ENCODE assay signal across 8 cellular contexts in the genomic region with DNA sequence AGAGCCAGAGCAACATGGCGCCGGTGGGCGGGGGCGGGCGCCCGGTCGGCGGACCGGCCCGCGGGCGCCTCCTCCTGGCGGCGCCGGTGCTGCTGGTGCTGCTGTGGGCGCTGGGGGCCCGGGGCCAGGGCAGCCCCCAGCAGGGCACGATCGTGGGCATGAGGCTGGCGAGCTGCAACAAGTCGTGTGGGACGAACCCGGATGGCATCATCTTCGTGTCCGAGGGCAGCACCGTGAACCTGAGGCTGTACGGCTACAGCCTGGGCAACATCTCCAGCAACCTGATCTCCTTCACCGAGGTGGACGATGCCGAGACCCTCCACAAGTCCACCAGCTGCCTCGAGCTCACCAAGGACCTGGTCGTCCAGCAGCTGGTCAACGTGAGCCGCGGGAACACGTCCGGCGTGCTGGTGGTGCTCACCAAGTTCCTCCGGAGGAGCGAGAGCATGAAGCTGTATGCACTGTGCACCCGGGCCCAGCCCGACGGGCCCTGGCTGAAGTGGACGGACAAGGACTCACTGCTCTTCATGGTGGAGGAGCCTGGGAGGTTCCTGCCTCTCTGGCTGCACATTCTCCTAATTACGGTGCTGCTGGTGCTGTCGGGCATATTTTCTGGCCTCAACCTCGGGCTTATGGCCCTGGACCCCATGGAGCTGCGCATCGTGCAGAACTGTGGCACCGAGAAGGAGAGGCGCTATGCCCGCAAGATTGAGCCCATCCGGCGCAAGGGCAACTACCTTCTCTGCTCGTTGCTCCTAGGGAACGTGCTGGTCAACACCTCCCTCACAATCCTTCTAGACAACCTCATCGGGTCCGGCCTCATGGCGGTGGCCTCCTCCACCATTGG. TPM values are rescaled to one million over a fixed set of nuclear protein-coding genes. Genes with fewer than 3 reads are reported as not detected.
DNase-seq lines count a peak whose midpoint lies in the region; ATAC-seq and TF ChIP-seq lines count a peak whose summit lies in the region.

No MANE protein-coding gene starts in this region.

- H3K36me3 ChIP-seq in CD8-positive, alpha-beta memory T cell (ENCODE audit: insufficient read depth, low read length) = no peaks in the 10 kb centered on the region
- H3K36me3 ChIP-seq in iPS-15b (ENCODE audit: control insufficient read depth, insufficient read depth, low read length) (no peaks in the 10 kb centered on the region), smooth muscle cell (ENCODE audit: low read depth) (no peaks in the 10 kb centered on the region)

- peak; percentile 52 for TF ChIP-seq CTCF in smooth muscle cell (IDR thresholded peaks at IDR 0.05; ENCODE audit: borderline replicate concordance, insufficient read depth, poor library complexity, severe bottlenecking)

- peak; percentile 14 for ATAC-seq in GM19438 (IDR thresholded peaks at IDR 0.05; ENCODE audit: low read depth, unreplicated experiment)

- CTCF ChIA-PET in CD8-positive, alpha-beta memory T cell (lab: Charles Lee) = interaction anchor here (0.7 to 4.5 kb wide), 24 partner anchors 8 to 207 kb away, joined by 3 to 36 read pairs (median 5); partner anchors contain the start of genes ANKRD39 and CNNM3

- H3K4me1 Mint-ChIP-seq in CD8-positive, alpha-beta memory T cell = peaks cover 46 to 68% (median 55%) of the 10 kb centered on the region in 3 donors

- peaks cover 0 to 1% of the 10 kb centered on the region in 2 donors for H3K27me3 Mint-ChIP-seq in CD8-positive, alpha-beta memory T cell

- WGBS in smooth muscle cell (ENCODE audit: low lambda C conversion rate) = 59% methylated on average over 43 of the region's 59 CpGs

- H3K9ac ChIP-seq in iPS-15b (ENCODE audit: low read depth, low read length) = peak overlapping the region; percentile 16
- H3K9ac ChIP-seq in smooth muscle cell (ENCODE audit: low read depth) = peak overlapping the region; percentile 27

- peak overlapping the region; percentile 76 for H3K27ac ChIP-seq in CD8-positive, alpha-beta memory T cell (ENCODE audit: low read depth, low read length)
- no peak overlapping the region for H3K27ac ChIP-seq in smooth muscle cell (ENCODE audit: low read depth)

- DNase-seq in CD8-positive, alpha-beta memory T cell = peak in 1 of 5 donors; percentile 86
- peak; percentile 52 for DNase-seq in activated naive CD8-positive, alpha-beta T cell treated with anti-CD3 and anti-CD28 coated beads, Interleukin-2, amount 50 U/mL, for 16 hours (ENCODE audit: low read depth, low spot score)
- DNase-seq in smooth muscle cell (lab: John Stamatoyannopoulos, UW; ENCODE audit: unreplicated experiment) (no peak), SKM-1 (lab: John Stamatoyannopoulos, UW; ENCODE audit: unreplicated experiment) (no peak), GDM1 (lab: John Stamatoyannopoulos, UW) (no peak)

- H3K9me3 ChIP-seq in CD8-positive, alpha-beta memory T cell (ENCODE audit: low read length) = no peaks in the 10 kb centered on the region
- H3K9me3 ChIP-seq in iPS-15b (ENCODE audit: control insufficient read depth, insufficient read depth, low read length) (no peaks in the 10 kb centered on the region), smooth muscle cell (replicated peaks; ENCODE audit: low read depth) (no peaks in the 10 kb centered on the region)

- no peak for TF ChIP-seq EP300 in Ishikawa (IDR thresholded peaks at IDR 0.05; ENCODE audit: borderline replicate concordance)

- H3K9me3 Mint-ChIP-seq in CD8-positive, alpha-beta memory T cell = no peaks in the 10 kb centered on the region

- peak overlapping the region; percentile 94 for H3K4me2 ChIP-seq in smooth muscle cell

- H3K36me3 Mint-ChIP-seq in CD8-positive, alpha-beta memory T cell = no peaks in the 10 kb centered on the region

- POLR2A ChIA-PET in CD8-positive, alpha-beta memory T cell (lab: Charles Lee) = interaction anchor here (1.0 to 2.7 kb wide), 5 partner anchors 12 to 124 kb away, joined by 3 to 10 read pairs (median 4); partner anchors contain the start of genes ANKRD39, CNNM3 and LMAN2L

- H3K4me3 ChIP-seq in CD8-positive, alpha-beta memory T cell (ENCODE audit: low read length) = peak overlapping the region; percentile 91
- H3K4me3 ChIP-seq in iPS-15b (ENCODE audit: low read depth, low read length) = peak overlapping the region; percentile 83
- peak overlapping the region; percentile 53 for H3K4me3 ChIP-seq in smooth muscle cell

- peak overlapping the region; percentile 79 to 92 (median 84) for H3K4me3 Mint-ChIP-seq in CD8-positive, alpha-beta memory T cell

- H3F3A ChIP-seq in smooth muscle cell (ENCODE audit: low read depth) = no peaks in the 10 kb centered on the region

- H4K20me1 ChIP-seq in smooth muscle cell (ENCODE audit: low read depth) = peaks cover 25% of the 10 kb centered on the region

- H3K27me3 ChIP-seq in CD8-positive, alpha-beta memory T cell (ENCODE audit: insufficient read depth, low read length, poor library complexity, severe bottlenecking) = no peaks in the 10 kb centered on the region
- H3K27me3 ChIP-seq in iPS-15b (ENCODE audit: control insufficient read depth, insufficient read depth, low read length) = peaks cover 3% of the 10 kb centered on the region
- H3K27me3 ChIP-seq in smooth muscle cell (ENCODE audit: low read depth) = no peaks in the 10 kb centered on the region

- peaks cover 33% of the 10 kb centered on the region for H3K79me2 ChIP-seq in smooth muscle cell (ENCODE audit: low read depth)

- TF ChIP-seq RAD21 in Ishikawa (IDR thresholded peaks at IDR 0.05; ENCODE audit: low read depth) = peak; percentile 24; the same call in 1 of the 2 replicates

- H3K27ac Mint-ChIP-seq in CD8-positive, alpha-beta memory T cell = peak overlapping the region; percentile 24 to 88 (median 78)

- peaks cover 53% of the 10 kb centered on the region for H3K4me1 ChIP-seq in CD8-positive, alpha-beta memory T cell (ENCODE audit: insufficient read depth, low read length)
- peaks cover 12% of the 10 kb centered on the region for H3K4me1 ChIP-seq in iPS-15b (ENCODE audit: control insufficient read depth, insufficient read depth, low read length)
- peaks cover 43% of the 10 kb centered on the region for H3K4me1 ChIP-seq in smooth muscle cell (ENCODE audit: low read depth)

- H2AFZ ChIP-seq in smooth muscle cell (ENCODE audit: low read depth) = no peak overlapping the region

TF ChIP-seq in Ishikawa, 13 proteins besides CTCF, POLR2A, EP300 and RAD21:
- TF ChIP-seq MAX (IDR thresholded peaks at IDR 0.05) (no peak), CREB1 (IDR thresholded peaks at IDR 0.05; ENCODE audit: low read depth) (no peak), TCF12 (IDR thresholded peaks at IDR 0.05; ENCODE audit: low read depth) (no peak), ZBTB7A (IDR thresholded peaks at IDR 0.05; ENCODE audit: low read depth) (peak; percentile 90; the same call in 1 of the 2 replicates), REST (IDR thresholded peaks at IDR 0.05; ENCODE audit: low read depth) (no peak), NFIC (IDR thresholded peaks at IDR 0.05) (no peak), EGR1 (IDR thresholded peaks at IDR 0.05) (no peak), TAF1 (IDR thresholded peaks at IDR 0.05; ENCODE audit: low read depth) (no peak), YY1 (IDR thresholded peaks at IDR 0.05; ENCODE audit: low read depth) (peak; percentile 70), FOXM1 (IDR thresholded peaks at IDR 0.05; ENCODE audit: borderline replicate concordance, low read depth) (no peak)
- TF ChIP-seq, protein P1, sequence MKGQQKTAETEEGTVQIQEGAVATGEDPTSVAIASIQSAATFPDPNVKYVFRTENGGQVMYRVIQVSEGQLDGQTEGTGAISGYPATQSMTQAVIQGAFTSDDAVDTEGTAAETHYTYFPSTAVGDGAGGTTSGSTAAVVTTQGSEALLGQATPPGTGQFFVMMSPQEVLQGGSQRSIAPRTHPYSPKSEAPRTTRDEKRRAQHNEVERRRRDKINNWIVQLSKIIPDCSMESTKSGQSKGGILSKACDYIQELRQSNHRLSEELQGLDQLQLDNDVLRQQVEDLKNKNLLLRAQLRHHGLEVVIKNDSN (IDR thresholded peaks at IDR 0.05) = no peak
TF ChIP-seq in Ishikawa: peak in this region for 2.

RNA-seq across cellular contexts. Expression of gene CNNM4, which starts 0.5 kb away (rescaled TPM):
- total RNA-seq in CD8-positive, alpha-beta memory T cell = 1 to 10 TPM; 6.9 to 7.2 TPM
- polyA plus RNA-seq in CD8-positive, alpha-beta memory T cell = 4.1 TPM
- total RNA-seq in smooth muscle cell = 4.4 and 7.2 TPM in 2 replicates
- polyA plus RNA-seq in smooth muscle cell = 9.3 and 10.1 TPM in 2 replicates

RNA-seq across cellular contexts. Expression of gene LMAN2L, which starts 21.3 kb away (rescaled TPM):
- total RNA-seq in CD8-positive, alpha-beta memory T cell = 1 to 10 TPM; 9.4 to 9.9 TPM
- polyA plus RNA-seq in CD8-positive, alpha-beta memory T cell = 25.9 TPM
- 19.1 and 26.2 TPM in 2 replicates for total RNA-seq in smooth muscle cell
- 32.5 and 32.9 TPM in 2 replicates for polyA plus RNA-seq in smooth muscle cell

RNA-seq across cellular contexts. Expression of gene CNNM3, which starts 54.9 kb away (rescaled TPM):
- 10 to 100 TPM; 32.6 to 36.6 TPM for total RNA-seq in CD8-positive, alpha-beta memory T cell
- polyA plus RNA-seq in CD8-positive, alpha-beta memory T cell = 13.0 TPM
- 2.4 and 3.2 TPM in 2 replicates for total RNA-seq in smooth muscle cell
- 4.8 and 5.5 TPM in 2 replicates for polyA plus RNA-seq in smooth muscle cell
